Comparison of ENCODE assay signal across 8 cellular contexts in genomic region chr4:2932951-2933565, GRCh38. TPM values are rescaled to one million over a fixed set of nuclear protein-coding genes. Genes with fewer than 3 reads are reported as not detected.
DNase-seq lines count a peak whose midpoint lies in the region; ATAC-seq and TF ChIP-seq lines count a peak whose summit lies in the region.

No MANE protein-coding gene starts in this region.

- H3K4me1 Mint-ChIP-seq in activated naive CD8-positive, alpha-beta T cell treated with anti-CD3 and anti-CD28 coated beads, Interleukin-2, amount 10 ng/mL, durations not matched to agents 7 days and 5 days: peaks cover 32% of the 10 kb centered on the region

- in situ Hi-C loops in transverse colon (cut with MboI; ENCODE audit: low pct_ligation_motif_present in 1 of 4, low pct_unique_long_range_greater_than_20kb in 1 of 4, low sequenced_read_pairs in 3 of 4): loop anchor here in 2 of 4 donors (25.0 kb wide), 1 partner anchor 171 kb away; the partner anchor contains the start of gene TNIP2 (in 2 of the 2)

- peaks cover 11% of the 10 kb centered on the region for H3K36me3 Mint-ChIP-seq in activated naive CD8-positive, alpha-beta T cell treated with anti-CD3 and anti-CD28 coated beads, Interleukin-2, amount 10 ng/mL, durations not matched to agents 7 days and 5 days

- POLR2A ChIA-PET in activated naive CD8-positive, alpha-beta T cell treated with anti-CD3 and anti-CD28 coated beads, Interleukin-2, amount 10 ng/mL, durations not matched to agents 7 days and 5 days (lab: Charles Lee): no interaction called here

- intact Hi-C loops in transverse colon (cut with DNase I; ENCODE audit: low total_unique reads): loop anchor here (5.0 kb wide), 2 partner anchors 91 to 171 kb away; partner anchors contain the start of gene ADD1

- no peaks in the 10 kb centered on the region for H3K9me3 ChIP-seq in transverse colon

- no peak for ATAC-seq in activated naive CD8-positive, alpha-beta T cell treated with anti-CD3 and anti-CD28 coated beads, Interleukin-2, amount 10 ng/mL, durations not matched to agents 7 days and 5 days (ENCODE audit: low read depth)
- no peak for ATAC-seq in GM18870 (IDR thresholded peaks at IDR 0.05; ENCODE audit: unreplicated experiment)

- TF ChIP-seq POLR2A in transverse colon (IDR thresholded peaks at IDR 0.05): no peak

- H3K4me3 Mint-ChIP-seq in activated naive CD8-positive, alpha-beta T cell treated with anti-CD3 and anti-CD28 coated beads, Interleukin-2, amount 10 ng/mL, durations not matched to agents 7 days and 5 days: peak overlapping the region; percentile 79

- H3K27me3 Mint-ChIP-seq in activated naive CD8-positive, alpha-beta T cell treated with anti-CD3 and anti-CD28 coated beads, Interleukin-2, amount 10 ng/mL, durations not matched to agents 7 days and 5 days: no peaks in the 10 kb centered on the region

- no peak for TF ChIP-seq CTCF in kidney epithelial cell (IDR thresholded peaks at IDR 0.05; ENCODE audit: insufficient read depth, low read length, poor library complexity, severe bottlenecking)
- no peak for TF ChIP-seq CTCF in transverse colon (IDR thresholded peaks at IDR 0.05)

- H3K4me3 ChIP-seq in kidney epithelial cell (ENCODE audit: low read depth, low read length) (peak overlapping the region; percentile 79), transverse colon (peak overlapping the region in 1 of 4 donors; percentile 78)

- peak overlapping the region; percentile 90 to 97 (median 92) for H3K27ac ChIP-seq in transverse colon

- H3K4me1 ChIP-seq in transverse colon: peaks cover 11 to 51% (median 37%) of the 10 kb centered on the region in 4 donors

- H3K9me3 Mint-ChIP-seq in activated naive CD8-positive, alpha-beta T cell treated with anti-CD3 and anti-CD28 coated beads, Interleukin-2, amount 10 ng/mL, durations not matched to agents 7 days and 5 days: no peaks in the 10 kb centered on the region

- peak; percentile 73 for DNase-seq in activated effector memory CD4-positive, alpha-beta T cell treated with anti-CD3 and anti-CD28 coated beads, Interleukin-2, amount 50 U/mL, for 16 hours
- no peak for DNase-seq in activated effector memory CD4-positive, alpha-beta T cell treated with Interleukin-2 at 50 U/mL for 16 hours
- DNase-seq in activated naive CD8-positive, alpha-beta T cell treated with anti-CD3 and anti-CD28 coated beads, Interleukin-2, amount 10 ng/mL, durations not matched to agents 7 days and 5 days: peak; percentile 52
- DNase-seq in kidney epithelial cell (ENCODE audit: low read depth) (no peak), transverse colon (no peak), NCI-H146 treated with DMSO at 0.1 percent for 48 hours (lab: John Stamatoyannopoulos, UW; ENCODE audit: unreplicated experiment) (no peak)
- no peak for DNase-seq in stimulated activated CD4-positive, alpha-beta T cell treated with anti-CD3 and anti-CD28 coated beads, Interleukin-2, amount 100 ng/mL, for 48 hours

- no peak for TF ChIP-seq EP300 in transverse colon (IDR thresholded peaks at IDR 0.05; ENCODE audit: low read depth)

- peak overlapping the region; percentile 88 for H3K27ac Mint-ChIP-seq in activated naive CD8-positive, alpha-beta T cell treated with anti-CD3 and anti-CD28 coated beads, Interleukin-2, amount 10 ng/mL, durations not matched to agents 7 days and 5 days

- H3K36me3 ChIP-seq in kidney epithelial cell (ENCODE audit: control insufficient read depth, insufficient read depth, low read length) (peaks cover 8% of the 10 kb centered on the region), transverse colon (peaks cover 0 to 9% (median 2%) of the 10 kb centered on the region in 4 donors)

- WGBS in transverse colon (ENCODE audit: low coverage in 1 of 2), 2 donors: 71 to 80% methylated on average over 4 to 13 of the region's 15 CpGs

- H3K27me3 ChIP-seq in kidney epithelial cell (ENCODE audit: control insufficient read depth, insufficient read depth, low read length) (no peaks in the 10 kb centered on the region), transverse colon (no peaks in the 10 kb centered on the region)

RNA-seq across cellular contexts. Expression of gene NOP14, which starts 30.1 kb away (rescaled TPM):
- 10 to 100 TPM; 36.8 to 40.3 TPM for total RNA-seq in activated naive CD8-positive, alpha-beta T cell treated with anti-CD3 and anti-CD28 coated beads, Interleukin-2, amount 10 ng/mL, durations not matched to agents 7 days and 5 days
- total RNA-seq in kidney epithelial cell (35.2 and 35.4 TPM in 2 replicates), transverse colon (10 to 100 TPM in 2 of 4 donors, 1 to 10 TPM in 2; 8.6 to 43.0 (median 12.8) TPM)

RNA-seq across cellular contexts. Expression of gene GRK4, which starts 30.3 kb away (rescaled TPM):
- 1 to 10 TPM; 2.4 to 3.4 TPM for total RNA-seq in activated naive CD8-positive, alpha-beta T cell treated with anti-CD3 and anti-CD28 coated beads, Interleukin-2, amount 10 ng/mL, durations not matched to agents 7 days and 5 days
- 6.3 and 10.7 TPM in 2 replicates for total RNA-seq in kidney epithelial cell
- total RNA-seq in transverse colon: 1 to 10 TPM; 2.5 to 7.9 (median 4.1) TPM

Comparison
In these comparisons a context has a peak if more than half of its experiments do, and no peak if none do; other contexts are left out.
1. DNase-seq: peak in activated effector memory CD4-positive, alpha-beta T cell treated with anti-CD3 and anti-CD28 coated beads, Interleukin-2, amount 50 U/mL, for 16 hours (single experiment) and activated naive CD8-positive, alpha-beta T cell treated with anti-CD3 and anti-CD28 coated beads, Interleukin-2, amount 10 ng/mL, durations not matched to agents 7 days and 5 days (single experiment); none in activated effector memory CD4-positive, alpha-beta T cell treated with Interleukin-2 at 50 U/mL for 16 hours (single experiment), kidney epithelial cell (single experiment), transverse colon (single experiment), stimulated activated CD4-positive, alpha-beta T cell treated with anti-CD3 and anti-CD28 coated beads, Interleukin-2, amount 100 ng/mL, for 48 hours (0 of 2) and NCI-H146 treated with DMSO at 0.1 percent for 48 hours (single experiment).